20 cellular contexts compared by ENCODE assay signal in the genomic region with DNA sequence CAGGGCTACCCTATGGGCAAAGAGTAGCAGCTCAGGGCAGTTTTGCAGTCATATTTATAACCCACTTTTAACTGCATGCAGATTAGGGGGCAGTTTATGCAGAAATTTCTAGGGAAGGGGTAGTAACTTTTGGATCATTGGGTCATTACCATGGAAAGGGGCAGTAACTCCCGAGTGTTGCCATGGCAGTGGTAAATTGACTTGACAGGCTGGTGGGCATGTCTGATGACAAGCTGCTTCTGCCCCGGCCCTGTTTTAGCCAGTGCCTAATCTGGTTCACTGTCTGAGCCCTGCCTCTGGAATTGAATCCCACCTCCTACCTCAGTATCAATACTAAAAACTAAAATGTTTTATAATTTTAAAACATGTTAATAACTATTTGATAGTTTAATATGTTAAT.
DNase-seq lines count a peak whose midpoint lies in the region; ATAC-seq and TF ChIP-seq lines count a peak whose summit lies in the region.
"Had no signal": no experiment of that assay in that cellular context is flagged by ENCODE, and none has a peak within 500 bp of the region (broad histone marks: within the 10 kb centered on the region; RNA-seq: fewer than 3 reads in every experiment).

No MANE protein-coding gene starts in this region.

- no peak overlapping the region for H3K14ac ChIP-seq in neuronal stem cell (ENCODE audit: low read length)

- DNase-seq in NCI-H82 (lab: John Stamatoyannopoulos, UW) (peak; percentile 52), NCI-H82 treated with DMSO at 0.1 percent for 48 hours (lab: John Stamatoyannopoulos, UW; ENCODE audit: unreplicated experiment) (no peak), NCI-H69 (lab: John Stamatoyannopoulos, UW) (peak; percentile 71), endodermal cell (peak; percentile 62), neuronal stem cell (ENCODE audit: low spot score) (no peak), GM23248 (no peak)
- DNase-seq: Calu3; CD8-positive, alpha-beta memory T cell; MM.1S; NCI-H1048; NCI-H1417 treated with DMSO at 0.1 percent for 48 hours; NCI-H187; NK-92 treated with Interleukin-12 subunit alpha and Interleukin-12 subunit beta, amount 100 ng/mL, for 24 hours had no signal

- H3K4me2 ChIP-seq in neuronal stem cell (ENCODE audit: insufficient read depth, low read length, poor library complexity, severe bottlenecking): no peak overlapping the region
- H3K4me2 ChIP-seq in GM23248 (ENCODE audit: unreplicated experiment): no peak overlapping the region

- peaks cover 30% of the 10 kb centered on the region for H3K4me1 Mint-ChIP-seq in endodermal cell
- H3K4me1 Mint-ChIP-seq: CD8-positive, alpha-beta memory T cell had no signal

- no peak for ATAC-seq in GM18517 (IDR thresholded peaks at IDR 0.05; ENCODE audit: unreplicated experiment)
- no peak for ATAC-seq in HG02885 (IDR thresholded peaks at IDR 0.05; ENCODE audit: poor library complexity, unreplicated experiment)
- ATAC-seq: K562, Panc1 had no signal

- H4K20me1 ChIP-seq in GM23248 (ENCODE audit: insufficient read depth): no peaks in the 10 kb centered on the region

- H3K4me3 Mint-ChIP-seq in endodermal cell: no peak overlapping the region
- H3K4me3 Mint-ChIP-seq: CD8-positive, alpha-beta memory T cell had no signal

- 60 to 78% methylated on average over 1 to 2 of the region's 2 CpGs for WGBS in endodermal cell (ENCODE audit: insufficient coverage in 1 of 2, insufficient read length in 1 of 2), 2 experiments
- WGBS in neuronal stem cell (ENCODE audit: extremely low coverage in 2 of 2, insufficient read length in 2 of 2, insufficient replicate concordance in 1 of 2), 2 donors: no CpG with 5 or more reads among the region's 2 CpGs
- 28 to 41% methylated on average over 2 of the region's 2 CpGs for WGBS in GM23248 (ENCODE audit: low coverage in 1 of 2, low lambda C conversion rate in 2 of 2, missing lambda C conversion rate in 2 of 2), 2 experiments

- TF ChIP-seq CTCF in endodermal cell (conservative IDR thresholded peaks at IDR 0.05): no peak

- no peaks in the 10 kb centered on the region for H3K27me3 ChIP-seq in endodermal cell (ENCODE audit: control insufficient read depth, insufficient read depth, low read length, poor library complexity, severe bottlenecking)
- H3K27me3 ChIP-seq in neuronal stem cell (ENCODE audit: control insufficient read depth in 3 of 3, insufficient read depth in 3 of 3, low read depth in 1 of 3, low read length in 3 of 3): no peaks in the 10 kb centered on the region
- H3K27me3 ChIP-seq in GM23248 (replicated peaks; ENCODE audit: insufficient read depth): no peaks in the 10 kb centered on the region

- no peak overlapping the region for H3K23ac ChIP-seq in neuronal stem cell (ENCODE audit: low read depth, low read length, poor library complexity)

- H3K27ac Mint-ChIP-seq in endodermal cell: peak overlapping the region; percentile 22
- H3K27ac Mint-ChIP-seq: CD8-positive, alpha-beta memory T cell had no signal

- no peak overlapping the region for H3K18ac ChIP-seq in neuronal stem cell (ENCODE audit: low read length)

- no peak overlapping the region for H2BK120ac ChIP-seq in neuronal stem cell (ENCODE audit: low read depth, low read length)

- in situ Hi-C loops in GM23248 (cut with MboI): no loop called here

- peak overlapping the region; percentile 2 for H2AFZ ChIP-seq in neuronal stem cell (ENCODE audit: low read length)
- H2AFZ ChIP-seq in GM23248: no peak overlapping the region

- no peak overlapping the region for H2BK5ac ChIP-seq in neuronal stem cell (ENCODE audit: low read length)

- no peak overlapping the region for H2BK15ac ChIP-seq in neuronal stem cell (ENCODE audit: low read length)

- H3K36me3 Mint-ChIP-seq in endodermal cell (ENCODE audit: low read depth): no peaks in the 10 kb centered on the region
- H3K36me3 Mint-ChIP-seq: CD8-positive, alpha-beta memory T cell had no signal

- H3F3A ChIP-seq in GM23248 (ENCODE audit: insufficient read depth): no peaks in the 10 kb centered on the region

- no peaks in the 10 kb centered on the region for H3K79me2 ChIP-seq in GM23248 (ENCODE audit: insufficient read depth)

- H3K9ac ChIP-seq in endodermal cell (ENCODE audit: extremely low read depth, low read length, poor library complexity, severe bottlenecking) (no peak overlapping the region), neuronal stem cell (ENCODE audit: low read depth, low read length, poor library complexity) (no peak overlapping the region), GM23248 (no peak overlapping the region)

- no peaks in the 10 kb centered on the region for H3K9me3 ChIP-seq in endodermal cell (ENCODE audit: control insufficient read depth, low read length)
- no peaks in the 10 kb centered on the region for H3K9me3 ChIP-seq in neuronal stem cell (replicated peaks in 1 of 2; ENCODE audit: control insufficient read depth in 2 of 2, insufficient read depth in 1 of 2, low read depth in 1 of 2, low read length in 2 of 2)
- no peaks in the 10 kb centered on the region for H3K9me3 ChIP-seq in GM23248 (ENCODE audit: low read depth)
- H3K9me3 ChIP-seq: HAP-1, SJSA1 had no signal

- H3K27ac ChIP-seq in endodermal cell (ENCODE audit: low read depth, low read length): no peak overlapping the region
- H3K27ac ChIP-seq in neuronal stem cell (replicated peaks; ENCODE audit: low read length): no peak overlapping the region
- no peak overlapping the region for H3K27ac ChIP-seq in GM23248
- H3K27ac ChIP-seq: C4-2B, SJSA1 had no signal

- H2BK12ac ChIP-seq in neuronal stem cell (ENCODE audit: low read length): no peak overlapping the region

- no peaks in the 10 kb centered on the region for H3K9me3 Mint-ChIP-seq in endodermal cell

- H3K4ac ChIP-seq in neuronal stem cell (ENCODE audit: low read length): no peak overlapping the region

- H3K4me1 ChIP-seq in endodermal cell (ENCODE audit: control insufficient read depth, insufficient read depth, low read length) (peaks cover 8% of the 10 kb centered on the region), neuronal stem cell (ENCODE audit: control insufficient read depth in 2 of 2, insufficient read depth in 1 of 2, low read depth in 1 of 2, low read length in 2 of 2) (no peaks in the 10 kb centered on the region), GM23248 (ENCODE audit: insufficient read depth) (no peaks in the 10 kb centered on the region)
- H3K4me1 ChIP-seq: HAP-1, SJSA1 had no signal

- H4K91ac ChIP-seq in neuronal stem cell (ENCODE audit: low read depth, low read length, poor library complexity): no peak overlapping the region

- H2AK5ac ChIP-seq in neuronal stem cell (ENCODE audit: low read depth, low read length): no peak overlapping the region

- H3K9me2 ChIP-seq in GM23248 (ENCODE audit: insufficient read depth): no peaks in the 10 kb centered on the region

- H3K79me1 ChIP-seq in neuronal stem cell (ENCODE audit: low read depth, low read length): no peaks in the 10 kb centered on the region

- no peak overlapping the region for H3K4me3 ChIP-seq in endodermal cell (ENCODE audit: low read length)
- no peak overlapping the region for H3K4me3 ChIP-seq in neuronal stem cell (ENCODE audit: low read length in 2 of 2)
- no peak overlapping the region for H3K4me3 ChIP-seq in GM23248
- H3K4me3 ChIP-seq: HAP-1, K562, SJSA1 had no signal

- no peaks in the 10 kb centered on the region for H3K36me3 ChIP-seq in endodermal cell (ENCODE audit: control insufficient read depth, insufficient read depth, low read length)
- H3K36me3 ChIP-seq in neuronal stem cell (replicated peaks in 1 of 2; ENCODE audit: control insufficient read depth in 2 of 2, insufficient read depth in 2 of 2, low read length in 2 of 2): no peaks in the 10 kb centered on the region
- no peaks in the 10 kb centered on the region for H3K36me3 ChIP-seq in GM23248 (ENCODE audit: low read depth)
- H3K36me3 ChIP-seq: HAP-1, SJSA1 had no signal

- no peaks in the 10 kb centered on the region for H3K27me3 Mint-ChIP-seq in endodermal cell (ENCODE audit: insufficient read depth)
- H3K27me3 Mint-ChIP-seq: CD8-positive, alpha-beta memory T cell had no signal

- H4K8ac ChIP-seq in neuronal stem cell (ENCODE audit: low read depth, low read length): no peak overlapping the region

Comparison
In these comparisons a context has a peak if more than half of its experiments do, and no peak if none do; other contexts are left out.
1. DNase-seq: peak in NCI-H82 (single experiment), NCI-H69 (single experiment) and endodermal cell (single experiment); none in NCI-H82 treated with DMSO at 0.1 percent for 48 hours (single experiment), neuronal stem cell (single experiment) and GM23248 (single experiment).